Comparison of ENCODE assay signal across 1 cellular context in the genomic region with DNA sequence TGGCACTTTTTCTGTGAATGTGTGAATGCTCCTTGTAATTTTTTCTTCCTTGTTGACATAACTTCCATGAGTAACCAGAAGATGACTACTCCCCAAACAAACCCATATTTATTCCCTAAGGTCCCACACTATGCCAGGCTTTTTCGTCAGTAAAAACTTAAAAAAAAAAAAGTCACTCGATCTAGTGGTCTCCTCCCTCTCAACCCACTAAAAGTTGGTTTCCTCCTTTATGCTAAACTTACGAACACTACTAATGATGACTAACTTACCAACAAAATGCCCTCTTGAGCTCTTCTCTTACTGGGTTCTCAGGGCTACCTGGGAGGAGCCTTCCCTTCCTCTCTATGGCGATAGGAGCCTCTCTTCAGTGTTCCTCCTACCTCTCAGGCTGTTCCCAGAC.
TF ChIP-seq lines count a peak whose summit lies in the region.

No MANE protein-coding gene starts in this region.

TF ChIP-seq in IMR-90, 13 proteins besides CTCF, POLR2A, EP300 and RAD21:
- TF ChIP-seq MXI1 (IDR thresholded peaks at IDR 0.05; ENCODE audit: borderline replicate concordance, low read depth, low read length) (no peak), RCOR1 (IDR thresholded peaks at IDR 0.05; ENCODE audit: insufficient replicate concordance, low read length) (no peak), NFE2L2 (IDR thresholded peaks at IDR 0.05; ENCODE audit: low read depth, low read length) (no peak), SMC3 (IDR thresholded peaks at IDR 0.05; ENCODE audit: low read depth, low read length) (no peak), RFX5 (IDR thresholded peaks at IDR 0.05; ENCODE audit: low read depth, low read length) (no peak), MAFK (IDR thresholded peaks at IDR 0.05; ENCODE audit: low read depth, low read length) (no peak), CEBPB (IDR thresholded peaks at IDR 0.05; ENCODE audit: low read depth, low read length) (no peak), FOS (IDR thresholded peaks at IDR 0.05; ENCODE audit: low read depth, low read length) (no peak), CHD1 (IDR thresholded peaks at IDR 0.05; ENCODE audit: low read depth, low read length) (no peak), MAZ (IDR thresholded peaks at IDR 0.05; ENCODE audit: borderline replicate concordance, low read depth, low read length) (no peak), BHLHE40 (IDR thresholded peaks at IDR 0.05; ENCODE audit: low read depth, low read length) (no peak)
- TF ChIP-seq, protein P1, sequence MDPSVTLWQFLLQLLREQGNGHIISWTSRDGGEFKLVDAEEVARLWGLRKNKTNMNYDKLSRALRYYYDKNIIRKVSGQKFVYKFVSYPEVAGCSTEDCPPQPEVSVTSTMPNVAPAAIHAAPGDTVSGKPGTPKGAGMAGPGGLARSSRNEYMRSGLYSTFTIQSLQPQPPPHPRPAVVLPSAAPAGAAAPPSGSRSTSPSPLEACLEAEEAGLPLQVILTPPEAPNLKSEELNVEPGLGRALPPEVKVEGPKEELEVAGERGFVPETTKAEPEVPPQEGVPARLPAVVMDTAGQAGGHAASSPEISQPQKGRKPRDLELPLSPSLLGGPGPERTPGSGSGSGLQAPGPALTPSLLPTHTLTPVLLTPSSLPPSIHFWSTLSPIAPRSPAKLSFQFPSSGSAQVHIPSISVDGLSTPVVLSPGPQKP (IDR thresholded peaks at IDR 0.05; ENCODE audit: borderline replicate concordance, low read depth, low read length), result no peak
- TF ChIP-seq, protein P2, sequence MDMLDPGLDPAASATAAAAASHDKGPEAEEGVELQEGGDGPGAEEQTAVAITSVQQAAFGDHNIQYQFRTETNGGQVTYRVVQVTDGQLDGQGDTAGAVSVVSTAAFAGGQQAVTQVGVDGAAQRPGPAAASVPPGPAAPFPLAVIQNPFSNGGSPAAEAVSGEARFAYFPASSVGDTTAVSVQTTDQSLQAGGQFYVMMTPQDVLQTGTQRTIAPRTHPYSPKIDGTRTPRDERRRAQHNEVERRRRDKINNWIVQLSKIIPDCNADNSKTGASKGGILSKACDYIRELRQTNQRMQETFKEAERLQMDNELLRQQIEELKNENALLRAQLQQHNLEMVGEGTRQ (IDR thresholded peaks at IDR 0.05; ENCODE audit: low read depth, low read length), result no peak
